Comparison of ENCODE assay signal across 8 cellular contexts in the genomic region with DNA sequence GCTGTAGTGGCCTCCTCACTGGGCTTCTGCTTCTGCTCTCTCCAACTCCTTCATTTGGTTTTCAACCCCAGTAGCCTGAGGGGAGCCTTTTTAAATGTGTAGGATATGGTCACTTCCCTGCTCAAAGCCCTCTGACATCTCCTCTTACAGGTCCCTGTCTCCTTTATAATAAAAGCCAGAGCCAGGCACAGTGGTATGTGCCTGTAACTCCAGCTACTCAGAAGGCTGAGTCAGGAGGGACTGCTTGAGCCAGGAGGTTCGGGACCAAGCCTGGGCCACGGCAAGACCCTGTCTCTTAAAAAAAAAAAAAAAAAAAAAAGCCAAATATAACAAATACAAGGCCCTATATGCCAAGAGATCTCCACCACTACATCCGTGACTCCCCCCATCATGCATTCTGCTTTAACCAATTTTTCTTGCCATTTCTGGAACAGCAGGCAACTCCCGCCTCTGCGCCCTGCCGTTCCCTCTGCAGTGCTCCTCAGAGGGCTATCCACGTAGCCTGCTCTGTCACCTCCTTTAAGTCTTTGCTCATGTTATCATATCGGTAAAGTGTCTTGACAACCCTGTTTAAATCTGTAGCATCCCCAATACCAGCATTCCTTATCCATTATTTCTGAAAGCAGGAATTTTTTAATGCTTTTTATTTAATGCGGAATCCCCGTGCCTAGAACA. TPM values are rescaled to one million over a fixed set of nuclear protein-coding genes. Genes with fewer than 3 reads are reported as not detected.
A peak's percentile ranks its signal among the peaks of the same experiment; 100 is the strongest.
DNase-seq lines count a peak whose midpoint lies in the region; ATAC-seq and TF ChIP-seq lines count a peak whose summit lies in the region.

No MANE protein-coding gene starts in this region.

- H3K4me1 ChIP-seq in right lobe of liver, result peaks cover 0 to 13% (median 0%) of the 10 kb centered on the region in 4 donors
- peaks cover 0 to 14% (median 6%) of the 10 kb centered on the region in 4 donors for H3K4me1 ChIP-seq in tibial artery

- H3K27ac ChIP-seq in right lobe of liver (peak overlapping the region in 1 of 3 donors; percentile 85), tibial artery (peak overlapping the region in 1 of 2 donors; percentile 78)

- TF ChIP-seq CTCF in right lobe of liver (IDR thresholded peaks at IDR 0.05) (no peak), tibial artery (IDR thresholded peaks at IDR 0.05) (no peak)

- H3K9me3 ChIP-seq in right lobe of liver (no peaks in the 10 kb centered on the region), tibial artery (no peaks in the 10 kb centered on the region)

- peaks cover 28% of the 10 kb centered on the region for H3K36me3 Mint-ChIP-seq in activated naive CD4-positive, alpha-beta T cell treated with anti-CD3 and anti-CD28 coated beads for 36 hours (ENCODE audit: low read depth)
- peaks cover 27% of the 10 kb centered on the region for H3K36me3 Mint-ChIP-seq in activated naive CD8-positive, alpha-beta T cell treated with anti-CD3 and anti-CD28 coated beads, Interleukin-2, amount 10 ng/mL, durations not matched to agents 7 days and 5 days

- no peak for ATAC-seq in activated naive CD8-positive, alpha-beta T cell treated with anti-CD3 and anti-CD28 coated beads, Interleukin-2, amount 10 ng/mL, durations not matched to agents 7 days and 5 days (ENCODE audit: low read depth)
- no peak for ATAC-seq in right lobe of liver
- ATAC-seq in GM19324 (IDR thresholded peaks at IDR 0.05; ENCODE audit: low FRiP score, unreplicated experiment), result no peak

- no peak for TF ChIP-seq POLR2A in right lobe of liver (IDR thresholded peaks at IDR 0.05)

- 90% methylated on average over 8 of the region's 10 CpGs for WGBS in right lobe of liver (ENCODE audit: insufficient coverage, low coverage, low lambda C conversion rate, missing lambda C conversion rate)

- H3K27ac Mint-ChIP-seq in activated naive CD4-positive, alpha-beta T cell treated with anti-CD3 and anti-CD28 coated beads for 36 hours, result peak overlapping the region; percentile 2
- no peak overlapping the region for H3K27ac Mint-ChIP-seq in activated naive CD8-positive, alpha-beta T cell treated with anti-CD3 and anti-CD28 coated beads, Interleukin-2, amount 10 ng/mL, durations not matched to agents 7 days and 5 days

- no peaks in the 10 kb centered on the region for H3K9me3 Mint-ChIP-seq in activated naive CD4-positive, alpha-beta T cell treated with anti-CD3 and anti-CD28 coated beads for 36 hours
- H3K9me3 Mint-ChIP-seq in activated naive CD8-positive, alpha-beta T cell treated with anti-CD3 and anti-CD28 coated beads, Interleukin-2, amount 10 ng/mL, durations not matched to agents 7 days and 5 days, result no peaks in the 10 kb centered on the region

- CTCF ChIA-PET in activated naive CD4-positive, alpha-beta T cell treated with anti-CD3 and anti-CD28 coated beads for 36 hours (lab: Charles Lee), result interaction anchor here (1.8 to 3.0 kb wide), 2 partner anchors 9 to 13 kb away, joined by 6 to 17 read pairs; a partner anchor contains a TSS

- H3K36me3 ChIP-seq in right lobe of liver (peaks cover 0 to 6% (median 0%) of the 10 kb centered on the region in 4 donors), tibial artery (peaks cover 0 to 31% (median 0%) of the 10 kb centered on the region in 3 donors)

- H3K27me3 ChIP-seq in right lobe of liver (no peaks in the 10 kb centered on the region), tibial artery (no peaks in the 10 kb centered on the region)

- intact Hi-C loops in activated naive CD4-positive, alpha-beta T cell treated with anti-CD3 and anti-CD28 coated beads for 36 hours (cut with micrococcal nuclease), result no loop called here
- intact Hi-C loops in right lobe of liver (cut with DNase I), result no loop called here
- intact Hi-C loops in tibial artery (cut with DNase I; ENCODE audit: low total_unique reads), result no loop called here

- H3K4me3 ChIP-seq in right lobe of liver (peak overlapping the region in 2 of 3 donors; percentile 64 to 68), tibial artery (peak overlapping the region; percentile 57 to 68)

- DNase-seq in activated naive CD4-positive, alpha-beta T cell treated with anti-CD3 and anti-CD28 coated beads for 36 hours, result no peak
- DNase-seq in activated naive CD4-positive, alpha-beta T cell treated with anti-CD3 and anti-CD28 coated beads, Interleukin-2, amount 50 U/mL, for 16 hours, result no peak
- no peak for DNase-seq in activated naive CD8-positive, alpha-beta T cell treated with anti-CD3 and anti-CD28 coated beads, Interleukin-2, amount 10 ng/mL, durations not matched to agents 7 days and 5 days
- DNase-seq in right lobe of liver (no peak), tibial artery (no peak), hippocampal formation (lab: John Stamatoyannopoulos, UW) (no peak), DMS153 treated with DMSO at 0.1 percent for 48 hours (lab: John Stamatoyannopoulos, UW; ENCODE audit: unreplicated experiment) (no peak)

- H3K27me3 Mint-ChIP-seq in activated naive CD4-positive, alpha-beta T cell treated with anti-CD3 and anti-CD28 coated beads for 36 hours (ENCODE audit: low read depth), result no peaks in the 10 kb centered on the region
- H3K27me3 Mint-ChIP-seq in activated naive CD8-positive, alpha-beta T cell treated with anti-CD3 and anti-CD28 coated beads, Interleukin-2, amount 10 ng/mL, durations not matched to agents 7 days and 5 days, result no peaks in the 10 kb centered on the region

- peaks cover 36% of the 10 kb centered on the region for H3K4me1 Mint-ChIP-seq in activated naive CD4-positive, alpha-beta T cell treated with anti-CD3 and anti-CD28 coated beads for 36 hours (ENCODE audit: low read depth)
- H3K4me1 Mint-ChIP-seq in activated naive CD8-positive, alpha-beta T cell treated with anti-CD3 and anti-CD28 coated beads, Interleukin-2, amount 10 ng/mL, durations not matched to agents 7 days and 5 days, result peaks cover 27% of the 10 kb centered on the region

- POLR2A ChIA-PET in activated naive CD8-positive, alpha-beta T cell treated with anti-CD3 and anti-CD28 coated beads, Interleukin-2, amount 10 ng/mL, durations not matched to agents 7 days and 5 days (lab: Charles Lee), result interaction anchor here (1.2 to 2.1 kb wide), 4 partner anchors 10 to 193 kb away, joined by 5 to 9 read pairs (median 7); a partner anchor contains a TSS

- H3K4me3 Mint-ChIP-seq in activated naive CD4-positive, alpha-beta T cell treated with anti-CD3 and anti-CD28 coated beads for 36 hours, result peak overlapping the region; percentile 36
- peak overlapping the region; percentile 41 for H3K4me3 Mint-ChIP-seq in activated naive CD8-positive, alpha-beta T cell treated with anti-CD3 and anti-CD28 coated beads, Interleukin-2, amount 10 ng/mL, durations not matched to agents 7 days and 5 days

RNA-seq across cellular contexts. Expression of a gene that starts 9.4 kb away (rescaled TPM):
- 1 to 10 TPM; 3.4 to 4.7 TPM for total RNA-seq in activated naive CD4-positive, alpha-beta T cell treated with anti-CD3 and anti-CD28 coated beads for 36 hours
- total RNA-seq in activated naive CD8-positive, alpha-beta T cell treated with anti-CD3 and anti-CD28 coated beads, Interleukin-2, amount 10 ng/mL, durations not matched to agents 7 days and 5 days, result 1 to 10 TPM; 4.8 to 5.6 TPM
- total RNA-seq in right lobe of liver, result 10 to 100 TPM in 3 of 6 experiments, 1 to 10 TPM in 3; 3.9 to 11.3 (median 9.6) TPM

RNA-seq across cellular contexts. Expression of a gene that starts 13.1 kb away (rescaled TPM):
- total RNA-seq in activated naive CD4-positive, alpha-beta T cell treated with anti-CD3 and anti-CD28 coated beads for 36 hours, result 10 to 100 TPM; 69.9 to 73.0 TPM
- 10 to 100 TPM; 52.2 to 52.8 TPM for total RNA-seq in activated naive CD8-positive, alpha-beta T cell treated with anti-CD3 and anti-CD28 coated beads, Interleukin-2, amount 10 ng/mL, durations not matched to agents 7 days and 5 days
- total RNA-seq in right lobe of liver, result 10 to 100 TPM; 10.0 to 17.9 (median 13.9) TPM

RNA-seq across cellular contexts. Expression of a gene that starts 21.5 kb away (rescaled TPM):
- 1 to 10 TPM; 5.3 to 6.0 TPM for total RNA-seq in activated naive CD4-positive, alpha-beta T cell treated with anti-CD3 and anti-CD28 coated beads for 36 hours
- total RNA-seq in activated naive CD8-positive, alpha-beta T cell treated with anti-CD3 and anti-CD28 coated beads, Interleukin-2, amount 10 ng/mL, durations not matched to agents 7 days and 5 days, result 10 to 100 TPM; 14.4 to 15.5 TPM
- total RNA-seq in right lobe of liver, result 1 to 10 TPM; 2.9 to 4.3 (median 3.9) TPM

RNA-seq across cellular contexts. Expression of a gene that starts 28.9 kb away (rescaled TPM):
- 10 to 100 TPM; 37.8 to 39.2 TPM for total RNA-seq in activated naive CD4-positive, alpha-beta T cell treated with anti-CD3 and anti-CD28 coated beads for 36 hours
- total RNA-seq in activated naive CD8-positive, alpha-beta T cell treated with anti-CD3 and anti-CD28 coated beads, Interleukin-2, amount 10 ng/mL, durations not matched to agents 7 days and 5 days, result 10 to 100 TPM; 59.4 to 59.8 TPM
- total RNA-seq in right lobe of liver, result 100 to 1,000 TPM; 157 to 228 (median 205) TPM

RNA-seq across cellular contexts. Expression of a gene that starts 34.4 kb away (rescaled TPM):
- total RNA-seq in activated naive CD4-positive, alpha-beta T cell treated with anti-CD3 and anti-CD28 coated beads for 36 hours, result 100 to 1,000 TPM; 133 to 134 TPM
- 100 to 1,000 TPM; 293 to 318 TPM for total RNA-seq in activated naive CD8-positive, alpha-beta T cell treated with anti-CD3 and anti-CD28 coated beads, Interleukin-2, amount 10 ng/mL, durations not matched to agents 7 days and 5 days
- 1 to 10 TPM in 3 of 6 experiments, under 1 TPM in 3; 0.12 to 1.7 (median 0.93) TPM for total RNA-seq in right lobe of liver
